ENCODE assay signal across 1 cellular context in the genomic region with DNA sequence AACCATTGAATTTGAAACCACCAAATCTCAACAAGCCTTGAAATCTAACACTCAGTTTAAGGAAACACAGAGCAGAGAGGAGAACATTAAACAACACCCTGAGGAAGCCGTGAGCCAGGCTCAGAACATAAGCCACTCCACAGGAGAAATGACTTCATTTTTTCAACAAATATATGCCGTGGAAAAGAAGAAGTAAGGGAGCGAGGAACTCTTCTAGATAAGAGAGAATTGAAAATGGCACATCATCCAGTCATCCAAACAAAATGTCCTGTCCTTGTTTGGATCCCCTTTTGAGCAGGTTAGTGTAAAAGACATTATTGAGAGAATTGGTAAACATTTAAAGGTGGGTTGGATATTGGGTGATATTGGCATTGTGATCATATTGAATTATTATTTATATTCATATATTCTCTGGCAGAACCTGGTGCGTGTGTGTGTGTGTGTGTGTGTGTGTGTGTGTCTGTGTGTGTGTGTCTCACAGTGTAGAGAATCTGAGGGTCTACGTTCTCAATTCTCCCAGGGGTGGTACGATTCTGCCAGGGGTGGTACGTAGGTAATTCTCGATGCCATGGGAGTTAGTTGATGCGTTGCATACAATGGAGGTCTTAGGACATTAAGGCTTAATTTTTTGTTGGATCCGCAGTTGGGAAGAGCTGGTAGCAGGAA.
TF ChIP-seq lines count a peak whose summit lies in the region.

No MANE protein-coding gene starts in this region.

TF ChIP-seq in K562, 482 proteins besides CTCF, POLR2A, EP300 and RAD21 (continued from another document):
- TF ChIP-seq, protein P1, sequence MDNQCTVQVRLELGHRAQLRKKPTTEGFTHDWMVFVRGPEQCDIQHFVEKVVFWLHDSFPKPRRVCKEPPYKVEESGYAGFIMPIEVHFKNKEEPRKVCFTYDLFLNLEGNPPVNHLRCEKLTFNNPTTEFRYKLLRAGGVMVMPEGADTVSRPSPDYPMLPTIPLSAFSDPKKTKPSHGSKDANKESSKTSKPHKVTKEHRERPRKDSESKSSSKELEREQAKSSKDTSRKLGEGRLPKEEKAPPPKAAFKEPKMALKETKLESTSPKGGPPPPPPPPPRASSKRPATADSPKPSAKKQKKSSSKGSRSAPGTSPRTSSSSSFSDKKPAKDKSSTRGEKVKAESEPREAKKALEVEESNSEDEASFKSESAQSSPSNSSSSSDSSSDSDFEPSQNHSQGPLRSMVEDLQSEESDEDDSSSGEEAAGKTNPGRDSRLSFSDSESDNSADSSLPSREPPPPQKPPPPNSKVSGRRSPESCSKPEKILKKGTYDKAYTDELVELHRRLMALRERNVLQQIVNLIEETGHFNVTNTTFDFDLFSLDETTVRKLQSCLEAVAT (IDR thresholded peaks at IDR 0.05) = 0 out of 4 replicates have a peak, but pooled peaks of 1 of the 2 experiments have one; percentile 42
- TF ChIP-seq SMAD4 (CRISPR knock-in tag; conservative IDR thresholded peaks at IDR 0.05) (0 out of 2 replicates have a peak, but pooled peaks have one; percentile 28), TSC22D4 (tag; IDR thresholded peaks at IDR 0.05) (no peak), MCM2 (IDR thresholded peaks at IDR 0.05; ENCODE audit: low read depth) (no peak), POLR3G (IDR thresholded peaks at IDR 0.05; ENCODE audit: extremely low read depth, insufficient read length, insufficient replicate concordance) (no peak), SMARCE1 (IDR thresholded peaks at IDR 0.05) (peak; percentile 19; the same call in 1 of the 2 replicates), KAT2B (IDR thresholded peaks at IDR 0.05; ENCODE audit: low read depth, low read length) (no peak), SMARCC2 (IDR thresholded peaks at IDR 0.05; ENCODE audit: low read depth) (peak; percentile 21; the same call in 1 of the 2 replicates)
- TF ChIP-seq, protein P2, sequence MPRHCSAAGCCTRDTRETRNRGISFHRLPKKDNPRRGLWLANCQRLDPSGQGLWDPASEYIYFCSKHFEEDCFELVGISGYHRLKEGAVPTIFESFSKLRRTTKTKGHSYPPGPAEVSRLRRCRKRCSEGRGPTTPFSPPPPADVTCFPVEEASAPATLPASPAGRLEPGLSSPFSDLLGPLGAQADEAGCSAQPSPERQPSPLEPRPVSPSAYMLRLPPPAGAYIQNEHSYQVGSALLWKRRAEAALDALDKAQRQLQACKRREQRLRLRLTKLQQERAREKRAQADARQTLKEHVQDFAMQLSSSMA (CRISPR knock-in tag; IDR thresholded peaks at IDR 0.05) = no peak
- TF ChIP-seq, protein P3, sequence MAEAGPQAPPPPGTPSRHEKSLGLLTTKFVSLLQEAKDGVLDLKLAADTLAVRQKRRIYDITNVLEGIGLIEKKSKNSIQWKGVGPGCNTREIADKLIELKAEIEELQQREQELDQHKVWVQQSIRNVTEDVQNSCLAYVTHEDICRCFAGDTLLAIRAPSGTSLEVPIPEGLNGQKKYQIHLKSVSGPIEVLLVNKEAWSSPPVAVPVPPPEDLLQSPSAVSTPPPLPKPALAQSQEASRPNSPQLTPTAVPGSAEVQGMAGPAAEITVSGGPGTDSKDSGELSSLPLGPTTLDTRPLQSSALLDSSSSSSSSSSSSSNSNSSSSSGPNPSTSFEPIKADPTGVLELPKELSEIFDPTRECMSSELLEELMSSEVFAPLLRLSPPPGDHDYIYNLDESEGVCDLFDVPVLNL (CRISPR knock-in tag; IDR thresholded peaks at IDR 0.05; ENCODE audit: low read depth) = no peak
- TF ChIP-seq, protein P4, sequence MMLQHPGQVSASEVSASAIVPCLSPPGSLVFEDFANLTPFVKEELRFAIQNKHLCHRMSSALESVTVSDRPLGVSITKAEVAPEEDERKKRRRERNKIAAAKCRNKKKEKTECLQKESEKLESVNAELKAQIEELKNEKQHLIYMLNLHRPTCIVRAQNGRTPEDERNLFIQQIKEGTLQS (IDR thresholded peaks at IDR 0.05) = no peak
- TF ChIP-seq, protein P4 (CRISPR knock-in tag; conservative IDR thresholded peaks at IDR 0.05) = no peak
